ENCODE assay signal across 14 cellular contexts in genomic region chr19:42200116-42200740, GRCh38. TPM values are rescaled to one million over a fixed set of nuclear protein-coding genes. Genes with fewer than 3 reads are reported as not detected.
DNase-seq lines count a peak whose midpoint lies in the region; TF ChIP-seq lines count a peak whose summit lies in the region.
"Had no signal": no experiment of that assay in that cellular context is flagged by ENCODE, and none has a peak within 500 bp of the region (broad histone marks: within the 10 kb centered on the region; RNA-seq: fewer than 3 reads in every experiment).

No MANE protein-coding gene starts in this region.

- H3K27ac Mint-ChIP-seq in activated CD4-positive, alpha-beta T cell treated with anti-CD3 and anti-CD28 coated beads, Interleukin-2, amount 10 ng/mL, durations not matched to agents 24 days and 14 days: peak overlapping the region; percentile 87
- H3K27ac Mint-ChIP-seq in endothelial cell (ENCODE audit: unreplicated experiment): peak overlapping the region; percentile 38

- peak overlapping the region; percentile 80 for H3K4me3 Mint-ChIP-seq in activated CD4-positive, alpha-beta T cell treated with anti-CD3 and anti-CD28 coated beads, Interleukin-2, amount 10 ng/mL, durations not matched to agents 24 days and 14 days
- H3K4me3 Mint-ChIP-seq in endothelial cell (ENCODE audit: unreplicated experiment): peak overlapping the region; percentile 78
- H3K4me3 Mint-ChIP-seq: brain had no signal

- no peaks in the 10 kb centered on the region for H3K9me2 ChIP-seq in SK-N-SH

- H3K36me3 ChIP-seq in stomach (peaks cover 43 to 87% (median 84%) of the 10 kb centered on the region in 4 donors), SK-N-SH (replicated peaks in 1 of 2; ENCODE audit: control insufficient read depth in 1 of 2, insufficient read depth in 2 of 2, low read length in 1 of 2) (peaks cover 0 to 48% of the 10 kb centered on the region in 2 experiments)

- H3K4me2 ChIP-seq in SK-N-SH: no peak overlapping the region

- no peak for TF ChIP-seq RAD21 in SK-N-SH (IDR thresholded peaks at IDR 0.05; ENCODE audit: low read length)

- TF ChIP-seq EP300 in stomach (IDR thresholded peaks at IDR 0.05) (no peak), SK-N-SH (IDR thresholded peaks at IDR 0.05; ENCODE audit: borderline replicate concordance in 1 of 2, low read depth in 1 of 2, low read length in 1 of 2) (no peak)

- intact Hi-C loops in activated CD4-positive, alpha-beta T cell treated with anti-CD3 and anti-CD28 coated beads, Interleukin-2, amount 10 ng/mL, durations not matched to agents 24 days and 14 days (cut with micrococcal nuclease): loop anchor here (2.0 kb wide), 1 partner anchor 17 kb away; the partner anchor contains the start of gene DEDD2
- intact Hi-C loops in stomach (cut with DNase I; ENCODE audit: low total_unique reads): no loop called here

- DNase-seq in activated CD4-positive, alpha-beta T cell treated with anti-CD3 and anti-CD28 coated beads, Interleukin-2, amount 10 ng/mL, durations not matched to agents 24 days and 14 days: peak; percentile 70
- no peak for DNase-seq in activated CD4-positive, alpha-beta T cell treated with anti-CD3 and anti-CD28 coated beads, Interleukin-2, amount 50 U/mL, for 4 hours
- no peak for DNase-seq in RWPE1 (ENCODE audit: low spot score)
- DNase-seq in endothelial cell (ENCODE audit: low spot score): no peak
- DNase-seq in stomach: no peak
- DNase-seq in central memory CD4-positive, alpha-beta T cell: no peak
- no peak for DNase-seq in SK-N-SH
- DNase-seq in NCI-H1048 (lab: John Stamatoyannopoulos, UW): no peak
- DNase-seq: islet precursor cell, NCI-H446, nucleus accumbens had no signal

- H3K4me1 ChIP-seq in stomach (peaks cover 5 to 72% (median 25%) of the 10 kb centered on the region in 4 donors), SK-N-SH (ENCODE audit: control insufficient read depth in 1 of 2, insufficient read depth in 2 of 2, low read depth in 1 of 2, low read length in 1 of 2) (no peaks in the 10 kb centered on the region)

- H3K9me3 ChIP-seq in stomach (no peaks in the 10 kb centered on the region), SK-N-SH (no peaks in the 10 kb centered on the region)
- H3K9me3 ChIP-seq: SJSA1, thoracic aorta had no signal

- WGBS in stomach, 5 donors: 77 to 85% (median 79%) methylated on average over 7 of the region's 7 CpGs
- 90% methylated on average over 5 of the region's 7 CpGs for WGBS in SK-N-SH (ENCODE audit: low lambda C conversion rate)

- POLR2A ChIA-PET in RWPE1 (lab: Yijun Ruan, JAX; ENCODE audit: low non-redundant PET): no interaction called here
- POLR2A ChIA-PET in SK-N-SH (lab: Yijun Ruan, JAX): no interaction called here

- H3K9ac ChIP-seq in SK-N-SH: no peak overlapping the region

- H3K27me3 Mint-ChIP-seq in activated CD4-positive, alpha-beta T cell treated with anti-CD3 and anti-CD28 coated beads, Interleukin-2, amount 10 ng/mL, durations not matched to agents 24 days and 14 days: no peaks in the 10 kb centered on the region
- peaks cover 10% of the 10 kb centered on the region for H3K27me3 Mint-ChIP-seq in endothelial cell (ENCODE audit: unreplicated experiment)
- H3K27me3 Mint-ChIP-seq: brain had no signal

- H3K27ac ChIP-seq in RWPE1 (peak overlapping the region; percentile 96), stomach (peak overlapping the region in 4 of 5 donors; percentile 42 to 85 (median 66)), SK-N-SH (ENCODE audit: low read depth in 2 of 2, low read length in 1 of 2) (no peak overlapping the region)
- H3K27ac ChIP-seq: SJSA1, thoracic aorta had no signal

- TF ChIP-seq POLR2A in stomach (IDR thresholded peaks at IDR 0.05): no peak

- TF ChIP-seq CTCF in RWPE1 (conservative IDR thresholded peaks at IDR 0.05; ENCODE audit: low read depth) (no peak), endothelial cell (IDR thresholded peaks at IDR 0.05; ENCODE audit: unreplicated experiment) (no peak), stomach (IDR thresholded peaks at IDR 0.05) (no peak), SK-N-SH (IDR thresholded peaks at IDR 0.05) (no peak)

- CTCF ChIA-PET in RWPE1 (lab: Yijun Ruan, JAX) (interaction anchor here (0.6 to 1.0 kb wide), 4 partner anchors 11 to 77 kb away, joined by 3 to 8 read pairs (median 4); no protein-coding TSS in a partner anchor), SK-N-SH (lab: Yijun Ruan, JAX) (interaction anchor here (1.4 kb wide), 1 partner anchor 67 kb away, joined by 3 read pairs; no protein-coding TSS in a partner anchor)

- H3F3A ChIP-seq in SK-N-SH (replicated peaks; ENCODE audit: insufficient read depth): no peaks in the 10 kb centered on the region

- H3K9me3 Mint-ChIP-seq in activated CD4-positive, alpha-beta T cell treated with anti-CD3 and anti-CD28 coated beads, Interleukin-2, amount 10 ng/mL, durations not matched to agents 24 days and 14 days: no peaks in the 10 kb centered on the region
- no peaks in the 10 kb centered on the region for H3K9me3 Mint-ChIP-seq in endothelial cell (ENCODE audit: unreplicated experiment)
- H3K9me3 Mint-ChIP-seq: brain had no signal

- H3K36me3 Mint-ChIP-seq in activated CD4-positive, alpha-beta T cell treated with anti-CD3 and anti-CD28 coated beads, Interleukin-2, amount 10 ng/mL, durations not matched to agents 24 days and 14 days (ENCODE audit: low read depth): peaks cover 63% of the 10 kb centered on the region
- peaks cover 58% of the 10 kb centered on the region for H3K36me3 Mint-ChIP-seq in endothelial cell (ENCODE audit: low read depth, unreplicated experiment)

- no peaks in the 10 kb centered on the region for H3K27me3 ChIP-seq in stomach
- no peaks in the 10 kb centered on the region for H3K27me3 ChIP-seq in SK-N-SH (ENCODE audit: insufficient read depth)
- H3K27me3 ChIP-seq: SJSA1 had no signal

- H4K20me1 ChIP-seq in SK-N-SH (ENCODE audit: insufficient read depth): 0 out of 2 replicates have a peak, but pooled peaks cover 4% of the 10 kb centered on the region

- H3K4me3 ChIP-seq in stomach (peak overlapping the region in 1 of 4 donors; percentile 19), SK-N-SH (ENCODE audit: low read depth in 2 of 2, low read length in 1 of 2) (no peak overlapping the region)
- H3K4me3 ChIP-seq: SJSA1 had no signal

- no peak overlapping the region for H2AFZ ChIP-seq in SK-N-SH (ENCODE audit: low read depth)

- peaks cover 80% of the 10 kb centered on the region for H3K4me1 Mint-ChIP-seq in activated CD4-positive, alpha-beta T cell treated with anti-CD3 and anti-CD28 coated beads, Interleukin-2, amount 10 ng/mL, durations not matched to agents 24 days and 14 days
- peaks cover 26% of the 10 kb centered on the region for H3K4me1 Mint-ChIP-seq in endothelial cell (ENCODE audit: unreplicated experiment)
- H3K4me1 Mint-ChIP-seq: brain had no signal

- peaks cover 4% of the 10 kb centered on the region for H3K79me2 ChIP-seq in SK-N-SH (ENCODE audit: insufficient read depth)

TF ChIP-seq in SK-N-SH, 30 proteins besides CTCF, POLR2A, EP300 and RAD21 (continues in another document):
- TF ChIP-seq USF1 (IDR thresholded peaks at IDR 0.05; ENCODE audit: borderline replicate concordance, low read depth) (no peak), GABPA (IDR thresholded peaks at IDR 0.05; ENCODE audit: low read depth) (no peak), NFIC (IDR thresholded peaks at IDR 0.05; ENCODE audit: borderline replicate concordance) (no peak), TEAD4 (IDR thresholded peaks at IDR 0.05; ENCODE audit: borderline replicate concordance, insufficient read depth) (no peak), RXRA (IDR thresholded peaks at IDR 0.05; ENCODE audit: borderline replicate concordance, low read depth) (no peak), TAF1 (IDR thresholded peaks at IDR 0.05; ENCODE audit: borderline replicate concordance, low read depth, low read length) (no peak), FOXJ3 (CRISPR knock-in tag; IDR thresholded peaks at IDR 0.05) (no peak)

RNA-seq across cellular contexts. Expression of gene DEDD2, which starts 17.2 kb away (rescaled TPM):
- total RNA-seq in activated CD4-positive, alpha-beta T cell treated with anti-CD3 and anti-CD28 coated beads, Interleukin-2, amount 10 ng/mL, durations not matched to agents 24 days and 14 days: 28.7 and 34.8 TPM in 2 replicates
- 27.1 TPM for total RNA-seq in endothelial cell (ENCODE audit: unreplicated experiment)
- total RNA-seq in stomach: 100 to 1,000 TPM in 1 of 5 donors, 10 to 100 TPM in 4; 16.7 to 195 (median 43.8) TPM
- 10 to 100 TPM; 20.8 to 35.9 (median 22.0) TPM for polyA plus RNA-seq in stomach
- polyA plus RNA-seq in SK-N-SH (2012; rRNA removed): 30.2 and 31.1 TPM in 2 replicates
- polyA plus RNA-seq in SK-N-SH (2012; cell fraction: cytosol; rRNA removed): 15.7 and 23.9 TPM in 2 replicates
- polyA plus RNA-seq in SK-N-SH (2012; cell fraction: nucleus; rRNA removed): 29.2 and 30.8 TPM in 2 replicates

RNA-seq across cellular contexts. Expression of gene ZNF526, which starts 19.9 kb away (rescaled TPM):
- 19.0 and 20.1 TPM in 2 replicates for total RNA-seq in activated CD4-positive, alpha-beta T cell treated with anti-CD3 and anti-CD28 coated beads, Interleukin-2, amount 10 ng/mL, durations not matched to agents 24 days and 14 days
- total RNA-seq in endothelial cell (ENCODE audit: unreplicated experiment) (13.9 TPM), stomach (10 to 100 TPM in 2 of 5 donors, 1 to 10 TPM in 3; 4.7 to 12.0 (median 6.8) TPM)
- polyA plus RNA-seq in stomach (1 to 10 TPM; 2.4 to 3.7 (median 3.2) TPM), SK-N-SH (2012; rRNA removed) (3.5 and 4.0 TPM in 2 replicates)
- polyA plus RNA-seq in SK-N-SH (2012; cell fraction: cytosol; rRNA removed): 1.7 and 2.6 TPM in 2 replicates
- 3.4 and 4.3 TPM in 2 replicates for polyA plus RNA-seq in SK-N-SH (2012; cell fraction: nucleus; rRNA removed)

RNA-seq across cellular contexts. Expression of gene GSK3A, which starts 42.2 kb away (rescaled TPM):
- total RNA-seq in activated CD4-positive, alpha-beta T cell treated with anti-CD3 and anti-CD28 coated beads, Interleukin-2, amount 10 ng/mL, durations not matched to agents 24 days and 14 days: 50.7 and 52.6 TPM in 2 replicates
- total RNA-seq in endothelial cell (ENCODE audit: unreplicated experiment) (54.4 TPM), stomach (10 to 100 TPM in 4 of 5 donors, 1 to 10 TPM in 1; 5.8 to 77.2 (median 22.6) TPM)
- polyA plus RNA-seq in stomach (10 to 100 TPM; 25.5 to 40.8 (median 35.0) TPM), SK-N-SH (2012; rRNA removed) (42.1 and 47.2 TPM in 2 replicates)
- polyA plus RNA-seq in SK-N-SH (2012; cell fraction: cytosol; rRNA removed): 26.1 and 35.6 TPM in 2 replicates
- polyA plus RNA-seq in SK-N-SH (2012; cell fraction: nucleus; rRNA removed): 27.6 and 44.6 TPM in 2 replicates

RNA-seq across cellular contexts. Expression of gene ERF, which starts 54.7 kb away (rescaled TPM):
- total RNA-seq in activated CD4-positive, alpha-beta T cell treated with anti-CD3 and anti-CD28 coated beads, Interleukin-2, amount 10 ng/mL, durations not matched to agents 24 days and 14 days: 71.6 and 82.3 TPM in 2 replicates
- total RNA-seq in endothelial cell (ENCODE audit: unreplicated experiment) (109 TPM), stomach (100 to 1,000 TPM in 1 of 5 donors, 10 to 100 TPM in 4; 11.6 to 118 (median 40.6) TPM)
- polyA plus RNA-seq in stomach (10 to 100 TPM; 12.9 to 36.5 (median 16.3) TPM), SK-N-SH (2012; rRNA removed) (89.6 and 94.5 TPM in 2 replicates)
- 38.5 and 54.1 TPM in 2 replicates for polyA plus RNA-seq in SK-N-SH (2012; cell fraction: cytosol; rRNA removed)
- polyA plus RNA-seq in SK-N-SH (2012; cell fraction: nucleus; rRNA removed): 101 and 184 TPM in 2 replicates

Comparison
In these comparisons a context has a peak if more than half of its experiments do, and no peak if none do; other contexts are left out.
1. H3K27ac ChIP-seq: peak in RWPE1 (single experiment) and stomach (4 of 5); none in SK-N-SH (0 of 2).